In genomic region chr2:237754849-237755248, GRCh38 we compare ENCODE assay signal across 23 cellular contexts.
"Had no signal": no experiment of that assay in that cellular context is flagged by ENCODE, and none has a peak within 500 bp of the region (broad histone marks: within the 10 kb centered on the region; RNA-seq: fewer than 3 reads in every experiment).

No MANE protein-coding gene starts in this region.

- H3K4me1 Mint-ChIP-seq: brain had no signal

- H3K4me3 ChIP-seq: SK-N-MC had no signal

- H3K27ac ChIP-seq: SK-N-MC, VCaP had no signal

- H3K9me3 Mint-ChIP-seq: activated CD4-positive, alpha-beta memory T cell treated with anti-CD3 and anti-CD28 coated beads, Interleukin-2, amount 10 ng/mL, durations not matched to agents 7 days and 5 days; activated CD4-positive, alpha-beta T cell treated with anti-CD3 and anti-CD28 coated beads, Interleukin-2, amount 10 ng/mL, durations not matched to agents 7 days and 5 days; activated naive CD4-positive, alpha-beta T cell treated with anti-CD3 and anti-CD28 coated beads for 36 hours; activated T-helper 17 cell treated with anti-CD3 and anti-CD28 coated beads, Interleukin-2, amount 50 U/mL, for 72 hours; brain; IgD-negative memory B cell; T-cell had no signal

- DNase-seq: activated CD4-positive, alpha-beta memory T cell treated with anti-CD3 and anti-CD28 coated beads, Interleukin-2, amount 10 ng/mL, durations not matched to agents 7 days and 5 days; activated CD4-positive, alpha-beta T cell treated with anti-CD3 and anti-CD28 coated beads, Interleukin-2, amount 10 ng/mL, durations not matched to agents 7 days and 5 days; activated CD4-positive, CD25-positive, alpha-beta regulatory T cell; activated gamma-delta T cell; activated naive CD4-positive, alpha-beta T cell treated with anti-CD3 and anti-CD28 coated beads for 36 hours; activated T-cell treated with anti-CD3 and anti-CD28 coated beads for 4 hours; activated T-cell treated with anti-CD3 and anti-CD28 coated beads, Interleukin-2, amount 50 U/mL, for 48 hours; amygdala; KG1; NCI-H1048; NCI-H1417; NCI-H1930; NCI-H2107; NCI-H2171 treated with DMSO at 0.1 percent for 48 hours; NCI-H526; SIG-M5; T-cell had no signal

- ATAC-seq: activated T-helper 17 cell treated with anti-CD3 and anti-CD28 coated beads, Interleukin-2, amount 50 U/mL, for 72 hours; T-cell had no signal

- H3K27me3 Mint-ChIP-seq: activated CD4-positive, alpha-beta memory T cell treated with anti-CD3 and anti-CD28 coated beads, Interleukin-2, amount 10 ng/mL, durations not matched to agents 7 days and 5 days; activated CD4-positive, alpha-beta T cell treated with anti-CD3 and anti-CD28 coated beads, Interleukin-2, amount 10 ng/mL, durations not matched to agents 7 days and 5 days; activated naive CD8-positive, alpha-beta T cell; activated T-helper 17 cell treated with anti-CD3 and anti-CD28 coated beads, Interleukin-2, amount 50 U/mL, for 72 hours; brain; IgD-negative memory B cell; T-cell had no signal

- H3K4me3 Mint-ChIP-seq: activated CD4-positive, alpha-beta memory T cell treated with anti-CD3 and anti-CD28 coated beads, Interleukin-2, amount 10 ng/mL, durations not matched to agents 7 days and 5 days; activated CD4-positive, alpha-beta T cell treated with anti-CD3 and anti-CD28 coated beads, Interleukin-2, amount 10 ng/mL, durations not matched to agents 7 days and 5 days; activated naive CD4-positive, alpha-beta T cell treated with anti-CD3 and anti-CD28 coated beads for 36 hours; activated naive CD8-positive, alpha-beta T cell; activated T-helper 17 cell treated with anti-CD3 and anti-CD28 coated beads, Interleukin-2, amount 50 U/mL, for 72 hours; brain; IgD-negative memory B cell; T-cell had no signal

- H3K27ac Mint-ChIP-seq: activated CD4-positive, alpha-beta memory T cell treated with anti-CD3 and anti-CD28 coated beads, Interleukin-2, amount 10 ng/mL, durations not matched to agents 7 days and 5 days; activated CD4-positive, alpha-beta T cell treated with anti-CD3 and anti-CD28 coated beads, Interleukin-2, amount 10 ng/mL, durations not matched to agents 7 days and 5 days; activated naive CD4-positive, alpha-beta T cell treated with anti-CD3 and anti-CD28 coated beads for 36 hours; activated naive CD8-positive, alpha-beta T cell; activated T-helper 17 cell treated with anti-CD3 and anti-CD28 coated beads, Interleukin-2, amount 50 U/mL, for 72 hours; brain; IgD-negative memory B cell; T-cell had no signal
